ENCODE assay signal across 19 cellular contexts in the genomic region with DNA sequence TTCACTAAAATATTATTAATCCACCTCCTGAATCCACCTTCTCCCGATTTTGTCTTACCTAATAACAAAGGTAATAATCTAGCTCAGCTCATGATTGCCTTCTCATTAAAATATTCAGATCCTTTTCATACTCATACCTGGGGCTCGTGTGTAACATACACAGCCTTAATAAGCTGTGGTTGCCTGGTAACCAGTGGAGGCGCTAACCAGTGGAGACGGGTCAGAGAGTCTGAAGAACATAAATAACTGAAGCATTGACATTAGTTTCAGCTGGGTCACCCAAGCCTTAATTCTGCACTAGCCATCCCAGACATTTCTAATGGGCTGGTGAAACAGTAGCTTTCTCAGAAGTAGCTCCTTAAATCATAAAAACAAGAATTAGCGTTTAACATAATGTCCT. TPM values are rescaled to one million over a fixed set of nuclear protein-coding genes. Genes with fewer than 3 reads are reported as not detected.
DNase-seq lines count a peak whose midpoint lies in the region; ATAC-seq and TF ChIP-seq lines count a peak whose summit lies in the region.
"Had no signal": no experiment of that assay in that cellular context is flagged by ENCODE, and none has a peak within 500 bp of the region (broad histone marks: within the 10 kb centered on the region; RNA-seq: fewer than 3 reads in every experiment).

No MANE protein-coding gene starts in this region.

- H3K27me3 Mint-ChIP-seq in MCF 10A (ENCODE audit: insufficient read depth, unreplicated experiment) = no peaks in the 10 kb centered on the region
- H3K27me3 Mint-ChIP-seq: activated naive CD8-positive, alpha-beta T cell treated with anti-CD3 and anti-CD28 coated beads for 36 hours; CD4-positive, CD25-positive, alpha-beta regulatory T cell had no signal

- H3K9ac ChIP-seq in mammary epithelial cell (ENCODE audit: insufficient read depth, low read length) = no peak overlapping the region

- H3K9me3 Mint-ChIP-seq in MCF 10A (ENCODE audit: unreplicated experiment) = no peaks in the 10 kb centered on the region
- H3K9me3 Mint-ChIP-seq: activated naive CD8-positive, alpha-beta T cell treated with anti-CD3 and anti-CD28 coated beads for 36 hours; activated T-cell treated with anti-CD3 and anti-CD28 coated beads, Interleukin-2, amount 50 U/mL, for 24 hours had no signal

- TF ChIP-seq CTCF in mammary epithelial cell (conservative IDR thresholded peaks at IDR 0.05 in 1 of 2, IDR thresholded peaks at IDR 0.05 in 1 of 2; ENCODE audit: extremely low read depth in 1 of 2, insufficient read depth in 1 of 2, low read depth in 1 of 2, low read length in 2 of 2) (no peak), MCF 10A (IDR thresholded peaks at IDR 0.05; ENCODE audit: unreplicated experiment) (no peak), retinal pigment epithelial cell (conservative IDR thresholded peaks at IDR 0.05; ENCODE audit: low read depth, low read length) (no peak)

- POLR2A ChIA-PET in MCF 10A (lab: Yijun Ruan, JAX) = no interaction called here

- H3K36me3 ChIP-seq in mammary epithelial cell (ENCODE audit: insufficient read depth, low read length) (no peaks in the 10 kb centered on the region), aorta (ENCODE audit: control insufficient read depth in 1 of 2, insufficient read depth in 2 of 2, low read length in 1 of 2) (peaks cover 0 to 2% of the 10 kb centered on the region in 2 donors)
- H3K36me3 ChIP-seq: brain microvascular endothelial cell had no signal

- ATAC-seq in left ventricle myocardium superior (peak; percentile 66), aorta (ENCODE audit: low FRiP score) (no peak)

- intact Hi-C loops in mammary epithelial cell (cut with micrococcal nuclease) (loop anchor here (2.0 kb wide), 1 partner anchor 14 kb away; no protein-coding TSS in a partner anchor), MCF 10A (cut with micrococcal nuclease) (no loop called here), left ventricle myocardium superior (cut with micrococcal nuclease) (no loop called here), aorta (cut with DNase I) (no loop called here)

- H3K4me1 ChIP-seq in mammary epithelial cell (ENCODE audit: insufficient read depth, low read length) (peaks cover 36% of the 10 kb centered on the region), aorta (ENCODE audit: control insufficient read depth in 1 of 2, insufficient read depth in 2 of 2, low read length in 2 of 2) (peaks cover 3 to 7% of the 10 kb centered on the region in 2 donors)

- H2AFZ ChIP-seq in mammary epithelial cell (ENCODE audit: low read depth, low read length) = peak overlapping the region; percentile 78

- 38% methylated on average over 5 of the region's 5 CpGs for WGBS in mammary epithelial cell (ENCODE audit: low coverage, missing lambda C conversion rate)
- WGBS in aorta, 2 donors = 80% methylated on average over 5 of the region's 5 CpGs

- H3K4me3 ChIP-seq in mammary epithelial cell (replicated peaks in 1 of 3; ENCODE audit: insufficient read depth in 1 of 3, low read depth in 2 of 3, low read length in 3 of 3) (no peak overlapping the region), retinal pigment epithelial cell (ENCODE audit: low read length) (no peak overlapping the region), aorta (ENCODE audit: low read length in 2 of 2) (no peak overlapping the region)

- dilution Hi-C loops in mammary epithelial cell (cut with HindIII; ENCODE audit: low sequenced_read_pairs) = no loop called here

- H3K4me2 ChIP-seq in mammary epithelial cell (ENCODE audit: insufficient read depth, low read depth, low read length) = peak overlapping the region; percentile 66

- H3K79me2 ChIP-seq in mammary epithelial cell (ENCODE audit: insufficient read depth, low read length) = no peaks in the 10 kb centered on the region

- DNase-seq in mammary epithelial cell (peak; percentile 30), MCF 10A (ENCODE audit: unreplicated experiment) (no peak), NCI-H510A (lab: John Stamatoyannopoulos, UW) (peak; percentile 82), left ventricle myocardium superior (no peak), retinal pigment epithelial cell (ENCODE audit: low read depth) (peak; percentile 40), aorta (no peak), HuH-7.5 (ENCODE audit: low spot score) (no peak), NCI-H446 (lab: John Stamatoyannopoulos, UW) (no peak)
- DNase-seq: activated CD4-positive, alpha-beta T cell treated with anti-CD3 and anti-CD28 coated beads, Interleukin-2, amount 50 U/mL, for 4 hours; activated naive CD8-positive, alpha-beta T cell treated with anti-CD3 and anti-CD28 coated beads for 36 hours; activated T-cell treated with anti-CD3 and anti-CD28 coated beads, Interleukin-2, amount 50 U/mL, for 24 hours; brain microvascular endothelial cell; CD4-positive, CD25-positive, alpha-beta regulatory T cell; dermis blood vessel endothelial cell; EL; erythroblast; NK-92 treated with Interleukin-12 subunit alpha and Interleukin-12 subunit beta, amount 100 ng/mL, for 24 hours; occipital lobe; stimulated activated CD4-positive, alpha-beta T cell treated with anti-CD3 and anti-CD28 coated beads, Interleukin-4, amount 100 ng/mL, for 1 hour had no signal

- H4K20me1 ChIP-seq in mammary epithelial cell (ENCODE audit: insufficient read depth, low read length) = no peaks in the 10 kb centered on the region

- no peak overlapping the region for H3K4me3 Mint-ChIP-seq in MCF 10A (ENCODE audit: unreplicated experiment)
- H3K4me3 Mint-ChIP-seq: activated naive CD8-positive, alpha-beta T cell treated with anti-CD3 and anti-CD28 coated beads for 36 hours; activated T-cell treated with anti-CD3 and anti-CD28 coated beads, Interleukin-2, amount 50 U/mL, for 24 hours; CD4-positive, CD25-positive, alpha-beta regulatory T cell had no signal

- H3K27ac ChIP-seq in mammary epithelial cell (ENCODE audit: insufficient read depth, low read depth, low read length) (peak overlapping the region; percentile 54), aorta (ENCODE audit: low read depth in 1 of 2, low read length in 2 of 2) (no peak overlapping the region)
- H3K27ac ChIP-seq: brain microvascular endothelial cell had no signal

- in situ Hi-C loops in mammary epithelial cell (cut with MboI; ENCODE audit: low sequenced_read_pairs in 2 of 2) = no loop called here

- no peaks in the 10 kb centered on the region for H3K27me3 ChIP-seq in mammary epithelial cell (ENCODE audit: insufficient read depth, low read length)
- no peaks in the 10 kb centered on the region for H3K27me3 ChIP-seq in aorta (ENCODE audit: control insufficient read depth in 1 of 2, insufficient read depth in 2 of 2, low read length in 1 of 2)
- H3K27me3 ChIP-seq: brain microvascular endothelial cell had no signal

- no peak overlapping the region for H3K27ac Mint-ChIP-seq in MCF 10A (ENCODE audit: low read depth, unreplicated experiment)
- H3K27ac Mint-ChIP-seq: activated naive CD8-positive, alpha-beta T cell treated with anti-CD3 and anti-CD28 coated beads for 36 hours; activated T-cell treated with anti-CD3 and anti-CD28 coated beads, Interleukin-2, amount 50 U/mL, for 24 hours; CD4-positive, CD25-positive, alpha-beta regulatory T cell had no signal

- peaks cover 10% of the 10 kb centered on the region for H3K4me1 Mint-ChIP-seq in MCF 10A (ENCODE audit: insufficient read depth, unreplicated experiment)
- H3K4me1 Mint-ChIP-seq: activated naive CD8-positive, alpha-beta T cell treated with anti-CD3 and anti-CD28 coated beads for 36 hours; CD4-positive, CD25-positive, alpha-beta regulatory T cell had no signal

- CTCF ChIA-PET in mammary epithelial cell (lab: Charles Lee; ENCODE audit: low non-redundant PET) = no interaction called here
- CTCF ChIA-PET in MCF 10A (lab: Yijun Ruan, JAX) = interaction anchor here (0.6 to 0.9 kb wide), 2 partner anchors 34 to 35 kb away, joined by 3 to 6 read pairs; no protein-coding TSS in a partner anchor

- H3K9me3 ChIP-seq in mammary epithelial cell (replicated peaks; ENCODE audit: insufficient read depth, low read length) (no peaks in the 10 kb centered on the region), aorta (ENCODE audit: control insufficient read depth, low read length) (no peaks in the 10 kb centered on the region)

- BruUV-seq in mammary epithelial cell (replicated peaks; lab: Mats Ljungman, UMichigan) (no TSS peak), MCF 10A (replicated peaks; lab: Mats Ljungman, UMichigan) (no TSS peak)

- H3K36me3 Mint-ChIP-seq in MCF 10A (ENCODE audit: insufficient read depth, unreplicated experiment) = no peaks in the 10 kb centered on the region
- H3K36me3 Mint-ChIP-seq: activated naive CD8-positive, alpha-beta T cell treated with anti-CD3 and anti-CD28 coated beads for 36 hours; CD4-positive, CD25-positive, alpha-beta regulatory T cell had no signal

RNA-seq across cellular contexts. Expression of a gene that starts 14.8 kb away (rescaled TPM):
- total RNA-seq in mammary epithelial cell (10 to 100 TPM; 10.2 to 12.2 TPM), MCF 10A (2022) (0.91 TPM in 1 of 2 replicates, not detected in the other), left ventricle myocardium superior (140 TPM), aorta (100 to 1,000 TPM in 1 of 2 donors, 10 to 100 TPM in 1; 47.6 to 101 TPM)
- polyA plus RNA-seq in mammary epithelial cell (2.6 TPM), aorta (10 to 100 TPM; 47.8 to 59.0 TPM)
- polyA minus RNA-seq in mammary epithelial cell = 32.1 TPM
- total RNA-seq: CD4-positive, CD25-positive, alpha-beta regulatory T cell had no signal
- polyA plus RNA-seq: CD4-positive, CD25-positive, alpha-beta regulatory T cell had no signal

Comparison
In these comparisons a context has a peak if more than half of its experiments do, and no peak if none do; other contexts are left out.
1. DNase-seq: peak in mammary epithelial cell (single experiment), NCI-H510A (single experiment) and retinal pigment epithelial cell (single experiment); none in MCF 10A (single experiment), left ventricle myocardium superior (single experiment), aorta (0 of 2), HuH-7.5 (single experiment) and NCI-H446 (0 of 2).